8 cellular contexts compared by ENCODE assay signal in the genomic region with DNA sequence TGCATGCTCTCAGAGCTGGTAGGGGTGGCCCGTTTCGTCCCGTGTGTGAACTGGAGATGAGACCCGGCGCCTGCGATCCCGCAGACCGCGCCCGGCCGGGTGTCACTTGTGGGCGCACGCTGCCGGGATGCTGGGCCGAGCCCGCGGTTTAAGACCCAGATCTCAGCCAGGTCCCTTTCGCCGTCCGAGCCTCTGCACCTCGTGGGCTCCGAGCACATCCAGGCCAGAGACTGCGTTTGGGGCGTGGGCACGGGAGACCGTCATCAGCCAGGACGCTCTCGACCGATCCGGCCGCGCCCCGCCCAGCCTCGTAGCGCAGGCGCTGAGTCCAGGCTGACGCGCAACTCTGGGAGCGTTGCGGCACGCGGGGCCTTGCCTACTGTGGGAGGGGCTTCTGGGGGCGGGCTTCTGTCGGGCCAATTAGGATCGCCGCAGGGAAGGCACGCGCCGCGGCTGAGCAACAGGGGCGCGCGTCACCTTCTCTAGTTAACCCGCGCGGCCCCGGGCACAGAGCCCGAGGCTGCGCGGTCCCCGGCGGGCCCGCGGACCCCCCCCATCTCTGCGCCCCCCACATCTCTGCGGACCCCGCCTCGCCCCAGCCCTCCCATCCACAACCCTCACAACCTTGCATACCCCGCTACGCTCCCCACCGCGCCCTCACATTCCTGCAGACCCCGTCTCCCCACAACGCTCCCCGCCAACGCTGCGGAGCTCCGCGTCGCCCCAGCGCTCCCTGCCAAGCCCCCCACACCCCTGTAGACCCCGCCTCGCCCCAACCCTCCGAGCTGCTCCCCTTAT. TPM values are rescaled to one million over a fixed set of nuclear protein-coding genes. Genes with fewer than 3 reads are reported as not detected.
DNase-seq lines count a peak whose midpoint lies in the region; ATAC-seq and TF ChIP-seq lines count a peak whose summit lies in the region.

No MANE protein-coding gene starts in this region.

- ATAC-seq in omental fat pad (ENCODE audit: low FRiP score), result peak; percentile 91

- TF ChIP-seq POLR2A in testis (IDR thresholded peaks at IDR 0.05), result peak; percentile 63

- intact Hi-C loops in testis (cut with DNase I; ENCODE audit: low total_unique reads), result no loop called here

- no peaks in the 10 kb centered on the region for H3K27me3 ChIP-seq in testis

- WGBS in testis, 2 donors, result 1 to 2% methylated on average over 15 to 84 of the region's 84 CpGs

- H3K27ac ChIP-seq in testis, result peak overlapping the region; percentile 90 to 93

- no peaks in the 10 kb centered on the region for H3K36me3 ChIP-seq in testis (ENCODE audit: low read depth, missing control alignments)

- DNase-seq in GF-D8 (lab: John Stamatoyannopoulos, UW) (peak; percentile 82), HFF-Myc (ENCODE audit: extremely low read depth, low read depth) (peak; percentile 85), NAMALWA (ENCODE audit: low spot score) (peak; percentile 97), SK-N-DZ (ENCODE audit: low spot score) (peak; percentile 94), germinal center (ENCODE audit: low spot score) (peak; percentile 97), omental fat pad (ENCODE audit: low spot score) (peak; percentile 91), testis (peak; percentile 99)
- peak; percentile 99 for DNase-seq in activated naive CD4-positive, alpha-beta T cell treated with anti-CD3 and anti-CD28 coated beads, Interleukin-2, amount 50 U/mL, for 16 hours

- no peaks in the 10 kb centered on the region for H3K4me1 ChIP-seq in testis

- TF ChIP-seq CTCF in HFF-Myc (IDR thresholded peaks at IDR 0.05; ENCODE audit: low read depth, low read length, missing control alignments) (no peak), omental fat pad (IDR thresholded peaks at IDR 0.05) (no peak), testis (IDR thresholded peaks at IDR 0.05) (no peak)

- H3K4me3 ChIP-seq in HFF-Myc (replicated peaks; ENCODE audit: low read depth, low read length), result peak overlapping the region; percentile 47
- peak overlapping the region; percentile 59 to 73 for H3K4me3 ChIP-seq in testis

- no peaks in the 10 kb centered on the region for H3K9me3 ChIP-seq in testis

RNA-seq across cellular contexts. Expression of a gene that starts 0.7 kb away (rescaled TPM):
- not detected in 2 replicates for polyA plus RNA-seq in SK-N-DZ (2014; cell fraction: cytosol; rRNA removed)
- polyA plus RNA-seq in SK-N-DZ (2014; cell fraction: nucleus; rRNA removed), result not detected in 2 replicates
- total RNA-seq in omental fat pad (not detected), testis (1 to 10 TPM; 5.4 to 5.5 TPM)
- polyA plus RNA-seq in testis (ENCODE audit: insufficient read depth, low read depth, low replicate concordance), result 1.6 TPM

RNA-seq across cellular contexts. Expression of a gene that starts 5.9 kb away (rescaled TPM):
- 14.7 and 18.8 TPM in 2 replicates for polyA plus RNA-seq in SK-N-DZ (2014; cell fraction: cytosol; rRNA removed)
- polyA plus RNA-seq in SK-N-DZ (2014; cell fraction: nucleus; rRNA removed), result 12.6 and 19.9 TPM in 2 replicates
- total RNA-seq in omental fat pad, result 10 to 100 TPM; 22.2 to 34.5 (median 25.6) TPM
- total RNA-seq in testis, result 10 to 100 TPM; 61.1 to 75.3 TPM
- polyA plus RNA-seq in testis (ENCODE audit: insufficient read depth, low read depth, low replicate concordance), result 53.0 TPM

RNA-seq across cellular contexts. Expression of a gene that starts 11.7 kb away (rescaled TPM):
- polyA plus RNA-seq in SK-N-DZ (2014; cell fraction: cytosol; rRNA removed), result 48.0 and 78.2 TPM in 2 replicates
- 525 and 549 TPM in 2 replicates for polyA plus RNA-seq in SK-N-DZ (2014; cell fraction: nucleus; rRNA removed)
- total RNA-seq in omental fat pad (10 to 100 TPM; 26.7 to 35.9 (median 30.7) TPM), testis (10 to 100 TPM; 72.8 to 78.8 TPM)
- 58.6 TPM for polyA plus RNA-seq in testis (ENCODE audit: insufficient read depth, low read depth, low replicate concordance)

RNA-seq across cellular contexts. Expression of a gene that starts 18.1 kb away (rescaled TPM):
- polyA plus RNA-seq in SK-N-DZ (2014; cell fraction: cytosol; rRNA removed), result 46.7 and 54.3 TPM in 2 replicates
- 26.1 and 32.0 TPM in 2 replicates for polyA plus RNA-seq in SK-N-DZ (2014; cell fraction: nucleus; rRNA removed)
- 100 to 1,000 TPM in 1 of 4 donors, 10 to 100 TPM in 3; 43.5 to 113 (median 67.9) TPM for total RNA-seq in omental fat pad
- total RNA-seq in testis, result 100 to 1,000 TPM; 180 to 190 TPM
- 182 TPM for polyA plus RNA-seq in testis (ENCODE audit: insufficient read depth, low read depth, low replicate concordance)

RNA-seq across cellular contexts. Expression of a gene that starts 57.0 kb away (rescaled TPM):
- 13.5 and 17.0 TPM in 2 replicates for polyA plus RNA-seq in SK-N-DZ (2014; cell fraction: cytosol; rRNA removed)
- 19.9 and 29.5 TPM in 2 replicates for polyA plus RNA-seq in SK-N-DZ (2014; cell fraction: nucleus; rRNA removed)
- total RNA-seq in omental fat pad (10 to 100 TPM; 10.4 to 19.4 (median 13.0) TPM), testis (10 to 100 TPM; 11.2 to 13.5 TPM)
- polyA plus RNA-seq in testis (ENCODE audit: insufficient read depth, low read depth, low replicate concordance), result 5.3 TPM

Comparison
In these comparisons a context has a peak if more than half of its experiments do, and no peak if none do; other contexts are left out.
1. Peak in every context shown above with its lines: DNase-seq, ATAC-seq, H3K4me3 ChIP-seq and H3K27ac ChIP-seq.
2. RNA of a gene that starts 0.7 kb away (total RNA-seq): 5.4 to 5.5 TPM in testis; not detected in omental fat pad; every median in the first group is over 4 times any median in the second.